7 cellular contexts compared by ENCODE assay signal in genomic region chr18:12946549-12947354, GRCh38. TPM values are rescaled to one million over a fixed set of nuclear protein-coding genes. Genes with fewer than 3 reads are reported as not detected.
DNase-seq lines count a peak whose midpoint lies in the region; ATAC-seq and TF ChIP-seq lines count a peak whose summit lies in the region.

No MANE protein-coding gene starts in this region.

- ATAC-seq in HG02938 (IDR thresholded peaks at IDR 0.05; ENCODE audit: unreplicated experiment) = peak; percentile 5
- peak; percentile 1 for ATAC-seq in body of pancreas
- ATAC-seq in GM21360 (IDR thresholded peaks at IDR 0.05; ENCODE audit: unreplicated experiment) = no peak

- H3K36me3 ChIP-seq in ES-I3 (ENCODE audit: insufficient read depth, low read length) = no peaks in the 10 kb centered on the region; the same call in 1 of the 2 replicates
- no peaks in the 10 kb centered on the region for H3K36me3 ChIP-seq in body of pancreas (replicated peaks in 1 of 2; ENCODE audit: insufficient read depth in 1 of 2, low read depth in 2 of 2)
- no peaks in the 10 kb centered on the region for H3K36me3 ChIP-seq in sigmoid colon

- H3K27me3 ChIP-seq in body of pancreas = no peaks in the 10 kb centered on the region
- H3K27me3 ChIP-seq in sigmoid colon = no peaks in the 10 kb centered on the region

- no peak for TF ChIP-seq CTCF in body of pancreas (IDR thresholded peaks at IDR 0.05)
- no peak for TF ChIP-seq CTCF in sigmoid colon (IDR thresholded peaks at IDR 0.05)

- TF ChIP-seq POLR2A in body of pancreas (IDR thresholded peaks at IDR 0.05) = no peak
- TF ChIP-seq POLR2A in sigmoid colon (IDR thresholded peaks at IDR 0.05) = no peak

- H3K4me1 ChIP-seq in ES-I3 (ENCODE audit: insufficient read depth, low read length) = no peaks in the 10 kb centered on the region; the same call in 1 of the 2 replicates
- H3K4me1 ChIP-seq in body of pancreas = peaks cover 38% of the 10 kb centered on the region
- peaks cover 0 to 24% (median 16%) of the 10 kb centered on the region in 4 donors for H3K4me1 ChIP-seq in sigmoid colon

- H3K27ac ChIP-seq in body of pancreas (peak overlapping the region; percentile 91 to 100 (median 96)), sigmoid colon (peak overlapping the region; percentile 94 to 99 (median 98))

- H3K4me3 ChIP-seq in body of pancreas (peak overlapping the region in 1 of 2 donors; percentile 42), iPS-18c (ENCODE audit: insufficient read depth, low read depth, low read length) (peak overlapping the region; percentile 85), sigmoid colon (peak overlapping the region; percentile 50 to 72 (median 64))

- intact Hi-C loops in body of pancreas (cut with DNase I) (no loop called here), sigmoid colon (cut with DNase I) (loop anchor here (1.0 to 10.0 kb wide), 5 partner anchors 62 to 1094 kb away; partner anchors contain the start of genes AFG3L2, CHMP1B, FAM210A and PRELID3A)

- WGBS in body of pancreas, 2 donors = 4 to 5% methylated on average over 17 of the region's 17 CpGs
- WGBS in sigmoid colon, 2 donors = 2 to 5% methylated on average over 17 of the region's 17 CpGs

- TF ChIP-seq EP300 in sigmoid colon (IDR thresholded peaks at IDR 0.05) = no peak

- DNase-seq in NOMO-1 treated with dmso at 0.1 percent for 144 hours (lab: John Stamatoyannopoulos, UW; ENCODE audit: unreplicated experiment) (peak; percentile 30), body of pancreas (peak in 3 of 4 donors; percentile 46 to 64 (median 54)), sigmoid colon (peak; percentile 78)

- H3K9ac ChIP-seq in ES-I3 (ENCODE audit: low read depth, low read length) = peak overlapping the region; percentile 82

- H3K9me3 ChIP-seq in ES-I3 (ENCODE audit: control insufficient read depth, insufficient read depth, low read length) = no peaks in the 10 kb centered on the region
- H3K9me3 ChIP-seq in body of pancreas = no peaks in the 10 kb centered on the region
- H3K9me3 ChIP-seq in iPS-18c (ENCODE audit: control insufficient read depth, insufficient read depth, low read length) = peaks cover 5% of the 10 kb centered on the region
- no peaks in the 10 kb centered on the region for H3K9me3 ChIP-seq in sigmoid colon

RNA-seq across cellular contexts. Expression of gene SEH1L, which starts 1.1 kb away (rescaled TPM):
- 10 to 100 TPM in 1 of 2 donors, 1 to 10 TPM in 1; 7.9 to 23.9 TPM for total RNA-seq in body of pancreas
- 10 to 100 TPM; 15.3 to 38.1 (median 20.3) TPM for total RNA-seq in sigmoid colon
- polyA plus RNA-seq in sigmoid colon = 10 to 100 TPM; 16.2 to 18.8 (median 16.2) TPM

RNA-seq across cellular contexts. Expression of gene CEP192, which starts 44.4 kb away (rescaled TPM):
- total RNA-seq in body of pancreas = 10 to 100 TPM; 21.1 to 25.4 TPM
- total RNA-seq in sigmoid colon = 10 to 100 TPM; 19.8 to 30.4 (median 25.4) TPM
- polyA plus RNA-seq in sigmoid colon = 10 to 100 TPM in 2 of 3 donors, 1 to 10 TPM in 1; 4.6 to 13.8 (median 12.6) TPM
